Comparison of ENCODE assay signal across 15 cellular contexts in genomic region chr12:131017477-131017991, GRCh38.
"Had no signal": no experiment of that assay in that cellular context is flagged by ENCODE, and none has a peak within 500 bp of the region (broad histone marks: within the 10 kb centered on the region; RNA-seq: fewer than 3 reads in every experiment).

No MANE protein-coding gene starts in this region.

- H3K9me3 ChIP-seq: body of pancreas, colonic mucosa, ovary, psoas muscle, thoracic aorta had no signal

- H3K36me3 ChIP-seq: colonic mucosa, ovary, thoracic aorta had no signal

- H3K27ac ChIP-seq: body of pancreas, colonic mucosa, ovary, psoas muscle, thoracic aorta had no signal

- DNase-seq: activated CD4-positive, alpha-beta T cell treated with anti-CD3 and anti-CD28 coated beads for 1 hour; activated naive CD8-positive, alpha-beta T cell treated with anti-CD3 and anti-CD28 coated beads, Interleukin-2, amount 10 ng/mL, durations not matched to agents 7 days and 5 days; amygdala; body of pancreas; colonic mucosa; foreskin melanocyte; glutamatergic neuron; hypothalamus; islet precursor cell; midbrain; ovary; psoas muscle; T-cell had no signal

- ATAC-seq: body of pancreas, psoas muscle, T-cell had no signal

- H3K4me1 ChIP-seq: body of pancreas, colonic mucosa, psoas muscle had no signal

- H3K4me3 ChIP-seq: body of pancreas, colonic mucosa, lung, ovary, psoas muscle, thoracic aorta had no signal

- H3K27me3 ChIP-seq: body of pancreas, colonic mucosa, ovary had no signal
